In genomic region chr1:161188381-161188780, GRCh38 we compare ENCODE assay signal across 23 cellular contexts. TPM values are rescaled to one million over a fixed set of nuclear protein-coding genes. Genes with fewer than 3 reads are reported as not detected.
DNase-seq lines count a peak whose midpoint lies in the region; ATAC-seq lines count a peak whose summit lies in the region.
"Had no signal": no experiment of that assay in that cellular context is flagged by ENCODE, and none has a peak within 500 bp of the region (broad histone marks: within the 10 kb centered on the region; RNA-seq: fewer than 3 reads in every experiment).

No MANE protein-coding gene starts in this region.

- no peak overlapping the region for H3K4me3 ChIP-seq in BLaER1 treated with 17β-estradiol and CSF1 and Interleukin-3, amounts not matched to agents 10 nM and 100 nM
- H3K4me3 ChIP-seq: left lung, neural progenitor cell, prostate gland, thoracic aorta had no signal

- ATAC-seq in naive B cell (ENCODE audit: low read depth in 2 of 2): no peak
- ATAC-seq in HG02623 (IDR thresholded peaks at IDR 0.05; ENCODE audit: unreplicated experiment): no peak
- no peak for ATAC-seq in HG02642 (IDR thresholded peaks at IDR 0.05; ENCODE audit: poor library complexity, unreplicated experiment)
- ATAC-seq: left lung, WTC11 had no signal

- no peaks in the 10 kb centered on the region for H4K20me1 ChIP-seq in BLaER1 treated with 17β-estradiol and CSF1 and Interleukin-3, amounts not matched to agents 10 nM and 100 nM

- no peak overlapping the region for H3K27ac ChIP-seq in BLaER1 treated with 17β-estradiol and CSF1 and Interleukin-3, amounts not matched to agents 10 nM and 100 nM
- H3K27ac ChIP-seq: 22Rv1, left lung, neural progenitor cell, prostate gland, thoracic aorta had no signal

- H3K36me3 ChIP-seq in BLaER1 treated with 17β-estradiol and CSF1 and Interleukin-3, amounts not matched to agents 10 nM and 100 nM: no peaks in the 10 kb centered on the region
- H3K36me3 ChIP-seq: neural progenitor cell, prostate gland, thoracic aorta had no signal

- peak overlapping the region; percentile 28 for H3K27ac Mint-ChIP-seq in T-helper 1 cell treated with Interleukin-12 subunit alpha and Interleukin-12 subunit beta and Interleukin-4 antibody, amounts not matched to agents 30 μg/mL and 1 μg/mL, for 36 hours
- H3K27ac Mint-ChIP-seq in activated naive CD8-positive, alpha-beta T cell: peak overlapping the region; percentile 72
- H3K27ac Mint-ChIP-seq in naive B cell: peak overlapping the region; percentile 23 to 91 (median 76)
- H3K27ac Mint-ChIP-seq: neural progenitor cell, WTC11 had no signal

- no peaks in the 10 kb centered on the region for H3K9me3 ChIP-seq in BLaER1 treated with 17β-estradiol and CSF1 and Interleukin-3, amounts not matched to agents 10 nM and 100 nM (replicated peaks in 1 of 11)
- H3K9me3 ChIP-seq: left lung, prostate gland, thoracic aorta had no signal

- H3K27me3 ChIP-seq in BLaER1 treated with 17β-estradiol and CSF1 and Interleukin-3, amounts not matched to agents 10 nM and 100 nM: no peaks in the 10 kb centered on the region
- H3K27me3 ChIP-seq: neural progenitor cell had no signal

- H3K27me3 Mint-ChIP-seq in T-helper 1 cell treated with Interleukin-12 subunit alpha and Interleukin-12 subunit beta and Interleukin-4 antibody, amounts not matched to agents 30 μg/mL and 1 μg/mL, for 36 hours (ENCODE audit: low read depth): no peaks in the 10 kb centered on the region
- no peaks in the 10 kb centered on the region for H3K27me3 Mint-ChIP-seq in activated naive CD8-positive, alpha-beta T cell
- no peaks in the 10 kb centered on the region for H3K27me3 Mint-ChIP-seq in naive B cell

- H3K36me3 Mint-ChIP-seq in T-helper 1 cell treated with Interleukin-12 subunit alpha and Interleukin-12 subunit beta and Interleukin-4 antibody, amounts not matched to agents 30 μg/mL and 1 μg/mL, for 36 hours (ENCODE audit: low read depth): peaks cover 1% of the 10 kb centered on the region
- H3K36me3 Mint-ChIP-seq in activated naive CD8-positive, alpha-beta T cell: no peaks in the 10 kb centered on the region
- no peaks in the 10 kb centered on the region for H3K36me3 Mint-ChIP-seq in naive B cell
- H3K36me3 Mint-ChIP-seq: neural progenitor cell had no signal

- H3K4me1 ChIP-seq in BLaER1 treated with 17β-estradiol and CSF1 and Interleukin-3, amounts not matched to agents 10 nM and 100 nM: peaks cover 59 to 96% (median 68%) of the 10 kb centered on the region in 10 experiments
- H3K4me1 ChIP-seq: neural progenitor cell, prostate gland had no signal

- H3K4me2 ChIP-seq in BLaER1 treated with 17β-estradiol and CSF1 and Interleukin-3, amounts not matched to agents 10 nM and 100 nM: peak overlapping the region in 7 of 11 experiments; percentile 9 to 95 (median 77); a peak in 10 of 22 replicates
- H3K4me2 ChIP-seq: neural progenitor cell had no signal

- no peak overlapping the region for H3K9ac ChIP-seq in BLaER1 treated with 17β-estradiol and CSF1 and Interleukin-3, amounts not matched to agents 10 nM and 100 nM
- H3K9ac ChIP-seq: neural progenitor cell had no signal

- H3K4me1 Mint-ChIP-seq in T-helper 1 cell treated with Interleukin-12 subunit alpha and Interleukin-12 subunit beta and Interleukin-4 antibody, amounts not matched to agents 30 μg/mL and 1 μg/mL, for 36 hours (ENCODE audit: low read depth): peaks cover 54% of the 10 kb centered on the region
- peaks cover 63% of the 10 kb centered on the region for H3K4me1 Mint-ChIP-seq in activated naive CD8-positive, alpha-beta T cell (ENCODE audit: low read depth)
- H3K4me1 Mint-ChIP-seq in naive B cell: peaks cover 58 to 82% (median 74%) of the 10 kb centered on the region in 3 donors

- no peaks in the 10 kb centered on the region for H3K9me3 Mint-ChIP-seq in T-helper 1 cell treated with Interleukin-12 subunit alpha and Interleukin-12 subunit beta and Interleukin-4 antibody, amounts not matched to agents 30 μg/mL and 1 μg/mL, for 36 hours
- H3K9me3 Mint-ChIP-seq in activated naive CD8-positive, alpha-beta T cell (ENCODE audit: low read depth): no peaks in the 10 kb centered on the region
- no peaks in the 10 kb centered on the region for H3K9me3 Mint-ChIP-seq in naive B cell
- H3K9me3 Mint-ChIP-seq: neural progenitor cell, WTC11 had no signal

- DNase-seq in T-helper 1 cell (no peak), naive B cell (no peak), SIG-M5 (lab: John Stamatoyannopoulos, UW) (no peak)
- DNase-seq: activated effector memory CD4-positive, alpha-beta T cell treated with Interleukin-2 at 50 U/mL for 16 hours; anterior cingulate cortex; EL; erythroblast; Karpas-422; left lung; NCI-H1694; NCI-H2171; NCI-H526; T1000 had no signal

- H3K4me3 Mint-ChIP-seq in T-helper 1 cell treated with Interleukin-12 subunit alpha and Interleukin-12 subunit beta and Interleukin-4 antibody, amounts not matched to agents 30 μg/mL and 1 μg/mL, for 36 hours: no peak overlapping the region
- H3K4me3 Mint-ChIP-seq in activated naive CD8-positive, alpha-beta T cell: no peak overlapping the region
- H3K4me3 Mint-ChIP-seq in naive B cell: peak overlapping the region in 1 of 8 donors; percentile 42
- H3K4me3 Mint-ChIP-seq: neural progenitor cell, WTC11 had no signal

RNA-seq across cellular contexts. Expression of gene ADAMTS4, which starts 10.5 kb away (rescaled TPM):
- polyA plus RNA-seq in naive B cell (ENCODE audit: low read depth in 6 of 6): under 1 TPM in 1 of 6 donors, not detected in 5; 0.03 TPM

RNA-seq across cellular contexts. Expression of gene B4GALT3, which starts 11.1 kb away (rescaled TPM):
- polyA plus RNA-seq in naive B cell (ENCODE audit: low read depth in 6 of 6): 10 to 100 TPM; 37.8 to 51.6 (median 45.6) TPM

RNA-seq across cellular contexts. Expression of gene NDUFS2, which starts 13.8 kb away (rescaled TPM):
- polyA plus RNA-seq in naive B cell (ENCODE audit: low read depth in 6 of 6): 10 to 100 TPM; 66.1 to 98.8 (median 87.7) TPM

RNA-seq across cellular contexts. Expression of gene PPOX, which starts 22.2 kb away (rescaled TPM):
- polyA plus RNA-seq in naive B cell (ENCODE audit: low read depth in 6 of 6): 10 to 100 TPM; 12.7 to 20.3 (median 14.0) TPM

RNA-seq across cellular contexts. Expression of gene FCER1G, which starts 26.7 kb away (rescaled TPM):
- polyA plus RNA-seq in naive B cell (ENCODE audit: low read depth in 6 of 6): 10 to 100 TPM in 4 of 6 donors, 1 to 10 TPM in 2; 4.9 to 28.0 (median 12.4) TPM
